8 cellular contexts compared by ENCODE assay signal in the genomic region with DNA sequence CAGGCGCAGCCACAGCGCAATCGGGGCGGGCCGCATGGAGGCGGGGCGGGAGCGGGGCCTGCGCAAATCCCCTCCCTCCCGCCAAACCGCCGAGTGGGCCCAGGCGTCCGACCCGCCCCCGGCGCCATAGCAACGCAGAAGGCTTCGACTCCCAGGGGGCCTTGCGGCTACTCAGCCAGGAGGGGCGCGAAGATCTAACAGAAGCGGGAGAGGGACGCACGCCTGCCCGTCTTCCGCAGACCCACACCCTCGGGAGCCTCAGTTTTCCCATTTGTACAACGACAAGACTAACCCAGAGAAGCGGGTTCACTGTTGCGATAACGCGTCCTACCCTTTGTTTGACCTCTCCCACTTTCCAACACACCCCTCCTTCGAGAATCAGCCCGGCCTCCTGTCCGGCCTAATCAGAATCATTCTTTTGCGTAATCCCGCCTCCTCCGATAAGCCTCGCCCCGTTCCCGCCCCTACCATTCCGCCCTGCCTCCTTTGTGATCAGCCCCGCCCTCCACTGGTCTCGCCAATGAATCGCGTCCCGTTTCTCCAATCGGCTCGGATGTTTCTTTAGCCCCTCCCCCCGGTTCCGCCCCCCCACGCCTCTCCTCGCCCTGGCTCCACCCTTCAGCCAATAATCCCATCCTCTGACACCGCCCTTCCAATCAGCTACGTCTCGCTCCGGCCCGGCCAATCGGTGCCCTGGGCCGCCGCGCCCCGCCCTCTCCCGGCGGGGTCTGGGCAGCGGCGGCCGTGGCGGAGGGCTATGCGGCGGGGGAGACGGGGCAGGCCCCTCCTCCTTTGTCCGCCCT. TPM values are rescaled to one million over a fixed set of nuclear protein-coding genes. Genes with fewer than 3 reads are reported as not detected.
DNase-seq lines count a peak whose midpoint lies in the region; TF ChIP-seq lines count a peak whose summit lies in the region.

TSS of gene PCSK4 (minus strand) at position 40 of the 803 bp plus-strand sequence. CDS start at position 36, 4 bp downstream.

- H2BK20ac ChIP-seq in H9 (ENCODE audit: low read depth, low read length, poor library complexity, severe bottlenecking), result no peak within 1 kb of the TSS

- no peak within 1 kb of the TSS for H3K56ac ChIP-seq in H9 (ENCODE audit: insufficient read length, low read depth, low read length)

- H3K9me3 ChIP-seq in H9 (ENCODE audit: control insufficient read depth, low read depth, low read length) (no peaks in the 10 kb centered on the region), MG63 (no peaks in the 10 kb centered on the region)

- H4K8ac ChIP-seq in H9 (replicated peaks; ENCODE audit: insufficient read length, low read depth, low read length), result no peak within 1 kb of the TSS

- DNase-seq in Daoy (ENCODE audit: low read depth), result peak; percentile 99
- peak; percentile 99 for DNase-seq in H9
- peak; percentile 90 for DNase-seq in MG63
- peak; percentile 91 for DNase-seq in SHP77 treated with DMSO at 0.1 percent for 48 hours (lab: John Stamatoyannopoulos, UW)
- peak; percentile 97 for DNase-seq in activated gamma-delta T cell treated with Interleukin-2 at 50 U/mL for 16 hours
- DNase-seq in fibroblast of villous mesenchyme (ENCODE audit: low read depth), result peak; percentile 100
- peak; percentile 98 for DNase-seq in nephron progenitor cell

- no peaks in the 10 kb centered on the region; a peak in 1 of 7 replicates for H3K36me3 Mint-ChIP-seq in H9 (ENCODE audit: insufficient read depth in 1 of 3, low read depth in 3 of 3)
- H3K36me3 Mint-ChIP-seq in nephron progenitor cell (ENCODE audit: low read depth), result no peaks in the 10 kb centered on the region
- H3K36me3 Mint-ChIP-seq in stimulated activated naive CD8-positive, alpha-beta T cell treated with anti-CD3 and anti-CD28 coated beads, Interleukin-15, Interleukin-2, amounts not matched to agents 100 ng/mL and 50 ng/mL, for 24 hours (ENCODE audit: low read depth), result no peaks in the 10 kb centered on the region

- TF ChIP-seq CTCF in H9 (conservative IDR thresholded peaks at IDR 0.05), result no peak
- TF ChIP-seq CTCF in fibroblast of villous mesenchyme (IDR thresholded peaks at IDR 0.05; ENCODE audit: insufficient read depth, low read depth, low read length), result no peak
- TF ChIP-seq CTCF in nephron progenitor cell (IDR thresholded peaks at IDR 0.05), result no peak

- H3K27me3 ChIP-seq in H9 (ENCODE audit: insufficient read depth, low read length) (peaks cover 3% of the 10 kb centered on the region; the same call in 1 of the 2 replicates), MG63 (no peaks in the 10 kb centered on the region)

- H3K27ac Mint-ChIP-seq in H9, result peak within 1 kb of the TSS in 2 of 3 experiments; percentile 94 to 97; a peak in 4 of 7 replicates
- H3K27ac Mint-ChIP-seq in nephron progenitor cell, result peak within 1 kb of the TSS; percentile 99
- peak within 1 kb of the TSS; percentile 83 for H3K27ac Mint-ChIP-seq in stimulated activated naive CD8-positive, alpha-beta T cell treated with anti-CD3 and anti-CD28 coated beads, Interleukin-15, Interleukin-2, amounts not matched to agents 100 ng/mL and 50 ng/mL, for 24 hours

- no peak within 1 kb of the TSS for H3K18ac ChIP-seq in H9 (ENCODE audit: insufficient read length, low read depth, low read length)

- peak within 1 kb of the TSS; percentile 32 for H3K4me2 ChIP-seq in H9 (ENCODE audit: insufficient read depth, insufficient read length, low read length)

- H3K23ac ChIP-seq in H9 (ENCODE audit: insufficient read length, low read depth, low read length), result no peak within 1 kb of the TSS

- no peak within 1 kb of the TSS for H3K4ac ChIP-seq in H9 (ENCODE audit: low read depth, low read length)

- H3K4me3 Mint-ChIP-seq in H9 (peak within 1 kb of the TSS; percentile 81 to 92), nephron progenitor cell (peak within 1 kb of the TSS; percentile 86)
- H3K4me3 Mint-ChIP-seq in stimulated activated naive CD8-positive, alpha-beta T cell treated with anti-CD3 and anti-CD28 coated beads, Interleukin-15, Interleukin-2, amounts not matched to agents 100 ng/mL and 50 ng/mL, for 24 hours, result peak within 1 kb of the TSS; percentile 81

- no peaks in the 10 kb centered on the region for H3K36me3 ChIP-seq in MG63

- H4K20me1 ChIP-seq in H9 (ENCODE audit: control insufficient read depth, insufficient read depth, insufficient read length), result no peaks in the 10 kb centered on the region

- no peak within 1 kb of the TSS for H3K9ac ChIP-seq in H9 (ENCODE audit: extremely low read depth, insufficient read length, low read length)

- H3K9me3 Mint-ChIP-seq in H9 (no peaks in the 10 kb centered on the region; a peak in 1 of 5 replicates), nephron progenitor cell (no peaks in the 10 kb centered on the region)
- no peaks in the 10 kb centered on the region for H3K9me3 Mint-ChIP-seq in stimulated activated naive CD8-positive, alpha-beta T cell treated with anti-CD3 and anti-CD28 coated beads, Interleukin-15, Interleukin-2, amounts not matched to agents 100 ng/mL and 50 ng/mL, for 24 hours

- no peaks in the 10 kb centered on the region for H3K79me2 ChIP-seq in H9 (ENCODE audit: insufficient read depth, low read length)

- H3K4me3 ChIP-seq in MG63, result peak within 1 kb of the TSS; percentile 54
- peak within 1 kb of the TSS; percentile 65 for H3K4me3 ChIP-seq in fibroblast of villous mesenchyme (ENCODE audit: low read depth, low read length)

- H3K23me2 ChIP-seq in H9 (ENCODE audit: insufficient read length, low read depth, low read length, poor library complexity, severe bottlenecking), result peaks cover 9% of the 10 kb centered on the region

- H3K4me1 Mint-ChIP-seq in H9 (peaks cover 4 to 13% of the 10 kb centered on the region in 2 experiments), nephron progenitor cell (peaks cover 11% of the 10 kb centered on the region)
- H3K4me1 Mint-ChIP-seq in stimulated activated naive CD8-positive, alpha-beta T cell treated with anti-CD3 and anti-CD28 coated beads, Interleukin-15, Interleukin-2, amounts not matched to agents 100 ng/mL and 50 ng/mL, for 24 hours (ENCODE audit: low read depth), result peaks cover 15% of the 10 kb centered on the region

- no peak within 1 kb of the TSS for H2AFZ ChIP-seq in H9 (ENCODE audit: low read length)

- peak within 1 kb of the TSS; percentile 1; the same call in 1 of the 2 replicates for H3K14ac ChIP-seq in H9 (ENCODE audit: insufficient read depth, low read length)

- H3K4me1 ChIP-seq in H9 (ENCODE audit: insufficient read depth, low read length), result no peaks in the 10 kb centered on the region

- H4K5ac ChIP-seq in H9 (ENCODE audit: insufficient read length, low read depth, low read length), result no peak within 1 kb of the TSS

- no peak within 1 kb of the TSS for H2BK12ac ChIP-seq in H9 (ENCODE audit: insufficient read length, low read depth, low read length)

- peaks cover 41% of the 10 kb centered on the region for H3K27me3 Mint-ChIP-seq in H9 (ENCODE audit: low read depth)
- H3K27me3 Mint-ChIP-seq in nephron progenitor cell (ENCODE audit: low read depth, poor library complexity), result peaks cover 39% of the 10 kb centered on the region
- peaks cover 4% of the 10 kb centered on the region for H3K27me3 Mint-ChIP-seq in stimulated activated naive CD8-positive, alpha-beta T cell treated with anti-CD3 and anti-CD28 coated beads, Interleukin-15, Interleukin-2, amounts not matched to agents 100 ng/mL and 50 ng/mL, for 24 hours

- no peak within 1 kb of the TSS for H4K91ac ChIP-seq in H9 (ENCODE audit: insufficient read length, low read depth, low read length)

- H2AK5ac ChIP-seq in H9 (ENCODE audit: insufficient read length, low read length), result no peak within 1 kb of the TSS

- no CpG with 5 or more reads among the region's 74 CpGs for WGBS in H9 (ENCODE audit: extremely low coverage, insufficient read length, low lambda C conversion rate)

- H2BK5ac ChIP-seq in H9 (ENCODE audit: insufficient read length, low read length), result no peak within 1 kb of the TSS

- H2BK120ac ChIP-seq in H9 (ENCODE audit: low read depth, low read length, poor library complexity, severe bottlenecking), result no peak within 1 kb of the TSS

- H2BK15ac ChIP-seq in H9 (ENCODE audit: low read depth, low read length), result no peak within 1 kb of the TSS

- no peak within 1 kb of the TSS for H3T11ph ChIP-seq in H9 (ENCODE audit: low read length)

- no peaks in the 10 kb centered on the region for H3K79me1 ChIP-seq in H9 (ENCODE audit: insufficient read depth, low read depth, low read length, poor library complexity, severe bottlenecking)

- no peak within 1 kb of the TSS for H3K27ac ChIP-seq in H9 (ENCODE audit: insufficient read length, low read depth, low read length)

RNA-seq across cellular contexts. Expression of gene PCSK4, which starts in this region (rescaled TPM):
- total RNA-seq in Daoy (2014; rRNA removed; shearing (Covaris generic)), result 0.11 and 1.3 TPM in 2 replicates
- total RNA-seq in H9 (2021) (5.8 and 9.1 TPM in 2 replicates), fibroblast of villous mesenchyme (1.3 and 1.9 TPM in 2 replicates)
- 0.40 and 9.0 TPM in 2 replicates for total RNA-seq in MG63 (2014; rRNA removed; shearing (Covaris generic); ENCODE audit: low replicate concordance)
